In genomic region chr4:77156912-77157858, GRCh38 we compare ENCODE assay signal across 1 cellular context.
TF ChIP-seq lines count a peak whose summit lies in the region.

A gene with protein sequence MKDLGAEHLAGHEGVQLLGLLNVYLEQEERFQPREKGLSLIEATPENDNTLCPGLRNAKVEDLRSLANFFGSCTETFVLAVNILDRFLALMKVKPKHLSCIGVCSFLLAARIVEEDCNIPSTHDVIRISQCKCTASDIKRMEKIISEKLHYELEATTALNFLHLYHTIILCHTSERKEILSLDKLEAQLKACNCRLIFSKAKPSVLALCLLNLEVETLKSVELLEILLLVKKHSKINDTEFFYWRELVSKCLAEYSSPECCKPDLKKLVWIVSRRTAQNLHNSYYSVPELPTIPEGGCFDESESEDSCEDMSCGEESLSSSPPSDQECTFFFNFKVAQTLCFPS (plus strand): TSS chr4:77157207. CDS start chr4:77158533, 1,326 bp downstream.

TF ChIP-seq in IMR-90, 13 proteins besides CTCF, POLR2A, EP300 and RAD21:
- TF ChIP-seq USF2 (IDR thresholded peaks at IDR 0.05; ENCODE audit: low read depth, low read length): peak; percentile 93
- peak; percentile 54; the same call in 1 of the 2 replicates for TF ChIP-seq MAZ (IDR thresholded peaks at IDR 0.05; ENCODE audit: borderline replicate concordance, low read depth, low read length)
- peak; percentile 94 for TF ChIP-seq BHLHE40 (IDR thresholded peaks at IDR 0.05; ENCODE audit: low read depth, low read length)
- no peak for TF ChIP-seq MAFK (IDR thresholded peaks at IDR 0.05; ENCODE audit: low read depth, low read length)
- peak; percentile 80; the same call in 1 of the 2 replicates for TF ChIP-seq MXI1 (IDR thresholded peaks at IDR 0.05; ENCODE audit: borderline replicate concordance, low read depth, low read length)
- TF ChIP-seq, protein P1, sequence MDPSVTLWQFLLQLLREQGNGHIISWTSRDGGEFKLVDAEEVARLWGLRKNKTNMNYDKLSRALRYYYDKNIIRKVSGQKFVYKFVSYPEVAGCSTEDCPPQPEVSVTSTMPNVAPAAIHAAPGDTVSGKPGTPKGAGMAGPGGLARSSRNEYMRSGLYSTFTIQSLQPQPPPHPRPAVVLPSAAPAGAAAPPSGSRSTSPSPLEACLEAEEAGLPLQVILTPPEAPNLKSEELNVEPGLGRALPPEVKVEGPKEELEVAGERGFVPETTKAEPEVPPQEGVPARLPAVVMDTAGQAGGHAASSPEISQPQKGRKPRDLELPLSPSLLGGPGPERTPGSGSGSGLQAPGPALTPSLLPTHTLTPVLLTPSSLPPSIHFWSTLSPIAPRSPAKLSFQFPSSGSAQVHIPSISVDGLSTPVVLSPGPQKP (IDR thresholded peaks at IDR 0.05; ENCODE audit: borderline replicate concordance, low read depth, low read length): no peak
- TF ChIP-seq RCOR1 (IDR thresholded peaks at IDR 0.05; ENCODE audit: insufficient replicate concordance, low read length): no peak
- TF ChIP-seq FOS (IDR thresholded peaks at IDR 0.05; ENCODE audit: low read depth, low read length): no peak
